In genomic region chr2:48257456-48257855, GRCh38 we compare ENCODE assay signal across 20 cellular contexts. TPM values are rescaled to one million over a fixed set of nuclear protein-coding genes. Genes with fewer than 3 reads are reported as not detected.
DNase-seq lines count a peak whose midpoint lies in the region; ATAC-seq, FAIRE-seq and TF ChIP-seq lines count a peak whose summit lies in the region.
"Had no signal": no experiment of that assay in that cellular context is flagged by ENCODE, and none has a peak within 500 bp of the region (broad histone marks: within the 10 kb centered on the region; RNA-seq: fewer than 3 reads in every experiment).

No MANE protein-coding gene starts in this region.

- no peak overlapping the region for H2BK5ac ChIP-seq in mesendoderm (ENCODE audit: low read length)

- no peaks in the 10 kb centered on the region for H3K4me1 Mint-ChIP-seq in activated T-helper 17 cell treated with anti-CD3 and anti-CD28 coated beads, Interleukin-2, amount 50 U/mL, for 72 hours
- H3K4me1 Mint-ChIP-seq: H9 had no signal

- H3K23ac ChIP-seq in mesendoderm (ENCODE audit: low read length): no peak overlapping the region

- in situ Hi-C loops in KBM-7 (cut with MboI; ENCODE audit: low pct_unique_long_range_greater_than_20kb, low sequenced_read_pairs): no loop called here

- FAIRE-seq in A549 (lab: Jason Lieb, UNC) (peak; percentile 28), D721Med (lab: Jason Lieb, UNC) (peak; percentile 66)
- FAIRE-seq: GM12878, GM19239 had no signal

- H3K4me3 Mint-ChIP-seq in activated T-helper 17 cell treated with anti-CD3 and anti-CD28 coated beads, Interleukin-2, amount 50 U/mL, for 72 hours: no peak overlapping the region
- H3K4me3 Mint-ChIP-seq: CD4-positive, CD25-positive, alpha-beta regulatory T cell; CD8-positive, alpha-beta T cell; H9 had no signal

- no peaks in the 10 kb centered on the region for H3K79me2 ChIP-seq in mesendoderm (ENCODE audit: control insufficient read depth, insufficient read depth, low read length)

- H3K9me3 ChIP-seq in A549: no peaks in the 10 kb centered on the region
- H3K9me3 ChIP-seq in WERI-Rb-1 (ENCODE audit: severe bottlenecking): peaks cover 6% of the 10 kb centered on the region
- H3K9me3 ChIP-seq: Caco-2 had no signal

- no peak overlapping the region for H3K27ac Mint-ChIP-seq in activated T-helper 17 cell treated with anti-CD3 and anti-CD28 coated beads, Interleukin-2, amount 50 U/mL, for 72 hours
- H3K27ac Mint-ChIP-seq: CD8-positive, alpha-beta T cell; H9 had no signal

- TF ChIP-seq CTCF in A549 (IDR thresholded peaks at IDR 0.05) (no peak), D721Med (IDR thresholded peaks at IDR 0.05; ENCODE audit: insufficient read depth, missing control alignments) (no peak), WERI-Rb-1 (IDR thresholded peaks at IDR 0.05; ENCODE audit: low read depth, low read length) (no peak)

- no peaks in the 10 kb centered on the region for H3K27me3 ChIP-seq in WERI-Rb-1 (ENCODE audit: insufficient read depth, low read depth, severe bottlenecking)
- no peaks in the 10 kb centered on the region for H3K27me3 ChIP-seq in mesendoderm (ENCODE audit: insufficient read depth, low read length, poor library complexity)

- no peak overlapping the region for H3K18ac ChIP-seq in mesendoderm (ENCODE audit: low read length)

- H3K4me1 ChIP-seq in A549: no peaks in the 10 kb centered on the region
- no peaks in the 10 kb centered on the region for H3K4me1 ChIP-seq in mesendoderm (ENCODE audit: control insufficient read depth, low read depth, low read length)

- H3K56ac ChIP-seq in mesendoderm (ENCODE audit: low read length): no peak overlapping the region

- H3K4me2 ChIP-seq in A549: no peak overlapping the region
- no peak overlapping the region for H3K4me2 ChIP-seq in mesendoderm (ENCODE audit: low read length)

- H3K9ac ChIP-seq in mesendoderm (ENCODE audit: low read length): no peak overlapping the region
- H3K9ac ChIP-seq: GM23248 had no signal

- no peaks in the 10 kb centered on the region for H3K9me3 Mint-ChIP-seq in activated T-helper 17 cell treated with anti-CD3 and anti-CD28 coated beads, Interleukin-2, amount 50 U/mL, for 72 hours
- H3K9me3 Mint-ChIP-seq: CD8-positive, alpha-beta T cell; H9 had no signal

- H3K27ac ChIP-seq in A549 (no peak overlapping the region), WERI-Rb-1 (peak overlapping the region; percentile 35), mesendoderm (ENCODE audit: low read depth, low read length) (no peak overlapping the region)
- H3K27ac ChIP-seq: GM23248 had no signal

- no peak for TF ChIP-seq EP300 in A549 (IDR thresholded peaks at IDR 0.05)

- no peak overlapping the region for H4K8ac ChIP-seq in mesendoderm (ENCODE audit: low read depth, low read length)

- POLR2A ChIA-PET in A549 (lab: Yijun Ruan, JAX): no interaction called here

- no peaks in the 10 kb centered on the region for H3K36me3 Mint-ChIP-seq in activated T-helper 17 cell treated with anti-CD3 and anti-CD28 coated beads, Interleukin-2, amount 50 U/mL, for 72 hours (ENCODE audit: low read depth)
- H3K36me3 Mint-ChIP-seq: CD4-positive, CD25-positive, alpha-beta regulatory T cell; CD8-positive, alpha-beta T cell had no signal

- TF ChIP-seq POLR2A in A549 (IDR thresholded peaks at IDR 0.05; ENCODE audit: low read length): no peak

- H3K4me3 ChIP-seq in A549 (no peak overlapping the region), WERI-Rb-1 (ENCODE audit: low read depth, low read length) (no peak overlapping the region), mesendoderm (ENCODE audit: low read length) (no peak overlapping the region)
- H3K4me3 ChIP-seq: GM12878, GM23248 had no signal

- H3K79me1 ChIP-seq in mesendoderm (ENCODE audit: low read length): no peaks in the 10 kb centered on the region

- no peak for DNase-seq in A549 (ENCODE audit: low read depth in 1 of 2, low spot score in 1 of 2)
- DNase-seq in D721Med (ENCODE audit: insufficient read length, low spot score): no peak
- DNase-seq in WERI-Rb-1: no peak
- no peak for DNase-seq in KBM-7
- no peak for DNase-seq in mesendoderm
- DNase-seq: 8988T; C1 segment of cervical spinal cord; Caco-2; CD4-positive, CD25-positive, alpha-beta regulatory T cell; CD8-positive, alpha-beta T cell; DMS 273 treated with DMSO at 0.1 percent for 48 hours; DMS79; EL; GDM1; GM23248; H9 had no signal

- no peak overlapping the region for H3K4ac ChIP-seq in mesendoderm (ENCODE audit: low read depth, low read length)

- no peak overlapping the region for H2AK5ac ChIP-seq in mesendoderm (ENCODE audit: low read length)

- 49% methylated on average over 2 of the region's 2 CpGs for WGBS in A549 (ENCODE audit: missing lambda C conversion rate)
- WGBS in mesendoderm (ENCODE audit: extremely low coverage, insufficient coverage, low lambda C conversion rate): no CpG with 5 or more reads among the region's 2 CpGs

- H2BK15ac ChIP-seq in mesendoderm (replicated peaks; ENCODE audit: low read depth): no peak overlapping the region

- no peak overlapping the region for H4K5ac ChIP-seq in mesendoderm (ENCODE audit: low read length)

- no peak overlapping the region for H2BK120ac ChIP-seq in mesendoderm (ENCODE audit: low read depth, low read length)

- ATAC-seq in A549: no peak
- no peak for ATAC-seq in activated T-helper 17 cell treated with anti-CD3 and anti-CD28 coated beads, Interleukin-2, amount 50 U/mL, for 72 hours (replicated peaks)
- ATAC-seq: CD8-positive, alpha-beta T cell; GM12878; HCT116 had no signal

- H3K36me3 ChIP-seq in WERI-Rb-1 (no peaks in the 10 kb centered on the region), mesendoderm (ENCODE audit: control insufficient read depth, insufficient read depth, low read length) (no peaks in the 10 kb centered on the region)

- CTCF ChIA-PET in A549 (lab: Yijun Ruan, JAX): interaction anchor here (0.6 kb wide), 1 partner anchor 109 kb away, joined by 4 read pairs; no protein-coding TSS in a partner anchor

- H3K27me3 Mint-ChIP-seq in activated T-helper 17 cell treated with anti-CD3 and anti-CD28 coated beads, Interleukin-2, amount 50 U/mL, for 72 hours: no peaks in the 10 kb centered on the region
- H3K27me3 Mint-ChIP-seq: CD4-positive, CD25-positive, alpha-beta regulatory T cell had no signal

- TF ChIP-seq RAD21 in A549 (conservative IDR thresholded peaks at IDR 0.05 in 1 of 2, IDR thresholded peaks at IDR 0.05 in 1 of 2): no peak

TF ChIP-seq in A549, 52 proteins besides CTCF, POLR2A, EP300 and RAD21 (continues in another document):
- TF ChIP-seq PHF8 (IDR thresholded peaks at IDR 0.05; ENCODE audit: borderline replicate concordance, low read depth) (no peak), ZC3H11A (IDR thresholded peaks at IDR 0.05) (no peak), KDM5A (IDR thresholded peaks at IDR 0.05) (no peak), CBX8 (IDR thresholded peaks at IDR 0.05) (no peak), NR3C1 (IDR thresholded peaks at IDR 0.05) (no peak), MYC (IDR thresholded peaks at IDR 0.05; ENCODE audit: borderline replicate concordance, low read length) (no peak), REST (IDR thresholded peaks at IDR 0.05) (no peak), RCOR1 (IDR thresholded peaks at IDR 0.05; ENCODE audit: low read depth, low read length) (no peak), NFE2L2 (conservative IDR thresholded peaks at IDR 0.05; ENCODE audit: low read length) (no peak), RFX5 (IDR thresholded peaks at IDR 0.05) (no peak), RNF2 (IDR thresholded peaks at IDR 0.05; ENCODE audit: borderline replicate concordance, low read depth) (no peak), BHLHE40 (IDR thresholded peaks at IDR 0.05; ENCODE audit: low read depth, low read length) (no peak), HDAC2 (IDR thresholded peaks at IDR 0.05) (no peak), FOSB (CRISPR knock-in tag; IDR thresholded peaks at IDR 0.05) (no peak), FOSL2 (IDR thresholded peaks at IDR 0.05) (no peak), FOSL2 (CRISPR knock-in tag; IDR thresholded peaks at IDR 0.05) (no peak), HOXB13 (CRISPR knock-in tag; IDR thresholded peaks at IDR 0.05; ENCODE audit: low read depth) (no peak)

RNA-seq across cellular contexts. Expression of gene FOXN2, which starts 57.0 kb away (rescaled TPM):
- polyA plus RNA-seq in A549 (2011; rRNA removed) (31.4 and 33.1 TPM in 2 replicates), A549 (2017; fragmentation: RNase III; extraction: RNeasy Plus Mini Kit Qiagen cat#74134 plus additional on column Dnase treatment) (10.9 to 12.2 TPM (median 12.2 TPM) in 3 replicates)
- polyA plus RNA-seq in A549 (2012; cell fraction: cytosol; rRNA removed): 5.7 and 6.4 TPM in 2 replicates
- 3.3 and 5.0 TPM in 2 replicates for polyA plus RNA-seq in A549 (2012; cell fraction: nucleus; rRNA removed)
- polyA minus RNA-seq in A549 (2011; rRNA and poly(A)+ RNA removed): 26.6 and 30.8 TPM in 2 replicates
- 10 to 100 TPM; 45.2 to 48.5 TPM for total RNA-seq in activated T-helper 17 cell treated with anti-CD3 and anti-CD28 coated beads, Interleukin-2, amount 50 U/mL, for 72 hours
- polyA plus RNA-seq in mesendoderm (2013, experiment 1 of 2): 8.6 TPM
- polyA plus RNA-seq in mesendoderm (2013, experiment 2 of 2): 8.7 TPM
